ENCODE assay signal across 23 cellular contexts in genomic region chr4:81541546-81541945, GRCh38.
"Had no signal": no experiment of that assay in that cellular context is flagged by ENCODE, and none has a peak within 500 bp of the region (broad histone marks: within the 10 kb centered on the region; RNA-seq: fewer than 3 reads in every experiment).

No MANE protein-coding gene starts in this region.

- FAIRE-seq: frontal cortex, TTC549 had no signal

- H3K79me2 ChIP-seq: hepatocyte had no signal

- H3K9me3 ChIP-seq: breast epithelium, ovary, prostate gland, upper lobe of left lung had no signal

- ATAC-seq: activated T-cell treated with anti-CD3 and anti-CD28 coated beads, Interleukin-2, amount 50 U/mL, for 4 hours; left ventricle myocardium superior; natural killer cell treated with Interleukin-12 subunit alpha and Interleukin-12 subunit beta and Interleukin-15 and Interleukin-18, amount 100 ng/mL, for 72 hours had no signal

- H3K4me2 ChIP-seq: hepatocyte had no signal

- H2AFZ ChIP-seq: hepatocyte had no signal

- H3K27ac ChIP-seq: breast epithelium, esophagus muscularis mucosa, hepatocyte, ovary, prostate gland, spleen, thoracic aorta, upper lobe of left lung had no signal

- H3K4me1 ChIP-seq: breast epithelium, esophagus muscularis mucosa, prostate gland, upper lobe of left lung had no signal

- H3K4me3 ChIP-seq: breast epithelium, esophagus muscularis mucosa, hepatocyte, ovary, prostate gland, spleen, thoracic aorta, upper lobe of left lung had no signal

- H3K36me3 ChIP-seq: breast epithelium, esophagus muscularis mucosa, ovary, prostate gland, spleen, thoracic aorta, upper lobe of left lung had no signal

- H3K27me3 ChIP-seq: breast epithelium, esophagus muscularis mucosa, hepatocyte, ovary, spleen, upper lobe of left lung had no signal

- DNase-seq: activated CD4-positive, alpha-beta T cell treated with anti-CD3 and anti-CD28 coated beads, Interleukin-2, amount 50 U/mL, for 48 hours; activated CD8-positive, alpha-beta memory T cell treated with anti-CD3 and anti-CD28 coated beads, Interleukin-2, amount 50 U/mL, for 48 hours; activated naive CD4-positive, alpha-beta T cell treated with Interleukin-2 at 50 U/mL for 16 hours; activated naive CD8-positive, alpha-beta T cell treated with anti-CD3 and anti-CD28 coated beads, Interleukin-2, amount 10 ng/mL, durations not matched to agents 7 days and 5 days; activated T-cell treated with anti-CD3 and anti-CD28 coated beads, Interleukin-2, amount 50 U/mL, for 4 hours; amniotic stem cell; effector memory CD4-positive, alpha-beta T cell; glutamatergic neuron; left ventricle myocardium superior; mammary epithelial cell; ovary; spleen; stimulated activated CD4-positive, alpha-beta T cell treated with anti-CD3 and anti-CD28 coated beads, Interleukin-4, amount 100 ng/mL, for 1 hour; stimulated activated naive CD4-positive, alpha-beta T cell; upper lobe of left lung had no signal
